19 cellular contexts compared by ENCODE assay signal in genomic region chr4:37953620-37954325, GRCh38. TPM values are rescaled to one million over a fixed set of nuclear protein-coding genes. Genes with fewer than 3 reads are reported as not detected.
A peak's percentile ranks its signal among the peaks of the same experiment; 100 is the strongest.
DNase-seq lines count a peak whose midpoint lies in the region; ATAC-seq, FAIRE-seq and TF ChIP-seq lines count a peak whose summit lies in the region.
"Had no signal": no experiment of that assay in that cellular context is flagged by ENCODE, and none has a peak within 500 bp of the region (broad histone marks: within the 10 kb centered on the region; RNA-seq: fewer than 3 reads in every experiment).

No MANE protein-coding gene starts in this region.

- H3K9me3 Mint-ChIP-seq in Caco-2 (ENCODE audit: unreplicated experiment) = peaks cover 17% of the 10 kb centered on the region
- H3K9me3 Mint-ChIP-seq: memory B cell had no signal

- BruUV-seq in Caco-2 (replicated peaks; lab: Mats Ljungman, UMichigan) (no TSS peak), HCT116 (replicated peaks; lab: Mats Ljungman, UMichigan) (no TSS peak)

- no peak overlapping the region for H2BK15ac ChIP-seq in mesenchymal stem cell (ENCODE audit: low read depth, poor library complexity, severe bottlenecking)

- no peak for TF ChIP-seq RAD21 in HCT116 (IDR thresholded peaks at IDR 0.05; ENCODE audit: low read depth)

- H2AK5ac ChIP-seq in mesenchymal stem cell (ENCODE audit: low read length, severe bottlenecking) = no peak overlapping the region

- H3K27ac Mint-ChIP-seq in Caco-2 (ENCODE audit: unreplicated experiment) = no peak overlapping the region
- H3K27ac Mint-ChIP-seq: activated naive CD8-positive, alpha-beta T cell treated with anti-CD3 and anti-CD28 coated beads, Interleukin-2, amount 10 ng/mL, durations not matched to agents 7 days and 5 days; memory B cell had no signal

- no peak overlapping the region for H3K23ac ChIP-seq in mesenchymal stem cell (ENCODE audit: low read length in 2 of 2)

- POLR2A ChIA-PET in Caco-2 (lab: Charles Lee) = no interaction called here
- POLR2A ChIA-PET in HCT116 (lab: Charles Lee) = no interaction called here

- DNase-seq in Caco-2 (peak; percentile 40 to 58), HCT116 (ENCODE audit: low read depth, low spot score) (no peak), amniotic epithelial cell (ENCODE audit: low read depth) (peak; percentile 82), mesenchymal stem cell (peak; percentile 84), sciatic nerve (ENCODE audit: low spot score) (no peak), thyroid gland (no peak), HTR-8/SVneo (ENCODE audit: insufficient read length, low spot score) (no peak)
- DNase-seq: activated naive CD8-positive, alpha-beta T cell treated with anti-CD3 and anti-CD28 coated beads, Interleukin-2, amount 10 ng/mL, durations not matched to agents 7 days and 5 days; glutamatergic neuron; NCI-H187 treated with DMSO at 0.1 percent for 48 hours; NCI-H69; sigmoid colon had no signal

- no peak for FAIRE-seq in HTR-8/SVneo (lab: Jason Lieb, UNC)
- FAIRE-seq: islet of Langerhans had no signal

- H2BK5ac ChIP-seq in mesenchymal stem cell (ENCODE audit: low read depth, low read length, poor library complexity, severe bottlenecking) = no peak overlapping the region

- H3K4me1 ChIP-seq in Caco-2 (peaks cover 7% of the 10 kb centered on the region; the same call in 1 of the 2 replicates), HCT116 (ENCODE audit: control insufficient read depth in 1 of 2, insufficient read depth in 2 of 2, low read length in 2 of 2) (no peaks in the 10 kb centered on the region), mesenchymal stem cell (ENCODE audit: control insufficient read depth, insufficient read depth, low read depth, low read length) (no peaks in the 10 kb centered on the region), thyroid gland (no peaks in the 10 kb centered on the region)

- H3K4me3 ChIP-seq in Caco-2 (ENCODE audit: low read depth, low read length) = no peak overlapping the region
- H3K4me3 ChIP-seq in HCT116 (replicated peaks in 1 of 2; ENCODE audit: low read depth in 1 of 2, low read length in 2 of 2) = no peak overlapping the region
- no peak overlapping the region for H3K4me3 ChIP-seq in mesenchymal stem cell (ENCODE audit: insufficient read depth in 1 of 2, low read depth in 1 of 2, low read length in 2 of 2)
- no peak overlapping the region for H3K4me3 ChIP-seq in thyroid gland (replicated peaks in 1 of 3)
- H3K4me3 ChIP-seq: BLaER1 treated with 17β-estradiol and CSF1 and Interleukin-3, amounts not matched to agents 10 nM and 100 nM; sigmoid colon had no signal

- H4K8ac ChIP-seq in mesenchymal stem cell (ENCODE audit: low read length) = no peak overlapping the region

- TF ChIP-seq POLR2A in HCT116 (IDR thresholded peaks at IDR 0.05; ENCODE audit: borderline replicate concordance, extremely low read depth, insufficient read depth, insufficient read length) (no peak), thyroid gland (IDR thresholded peaks at IDR 0.05) (no peak)

- CTCF ChIA-PET in Caco-2 (lab: Charles Lee) (no interaction called here), HCT116 (lab: Charles Lee) (interaction anchor here (1.0 kb wide), 1 partner anchor 17 kb away, joined by 3 read pairs; no protein-coding TSS in a partner anchor)

- TF ChIP-seq CTCF in Caco-2 (IDR thresholded peaks at IDR 0.05; ENCODE audit: insufficient read depth in 1 of 2, low read depth in 1 of 2, low read length in 1 of 2, severe bottlenecking in 1 of 2, unreplicated experiment in 1 of 2) = no peak
- no peak for TF ChIP-seq CTCF in HCT116 (IDR thresholded peaks at IDR 0.05 in 2 of 3, conservative IDR thresholded peaks at IDR 0.05 in 1 of 3; ENCODE audit: borderline replicate concordance in 1 of 3, insufficient read depth in 1 of 3, low read depth in 2 of 3, low read length in 2 of 3)
- TF ChIP-seq CTCF in thyroid gland (IDR thresholded peaks at IDR 0.05) = no peak

- H3K9ac ChIP-seq in HCT116 (ENCODE audit: low read length) (no peak overlapping the region), mesenchymal stem cell (ENCODE audit: low read length) (no peak overlapping the region)
- H3K9ac ChIP-seq: BLaER1 treated with 17β-estradiol and CSF1 and Interleukin-3, amounts not matched to agents 10 nM and 100 nM had no signal

- H3K14ac ChIP-seq in mesenchymal stem cell (ENCODE audit: low read length in 2 of 2) = no peak overlapping the region

- WGBS in mesenchymal stem cell = 29% methylated on average over 7 of the region's 7 CpGs
- 80 to 89% methylated on average over 7 of the region's 7 CpGs for WGBS in thyroid gland, 2 donors

- no peaks in the 10 kb centered on the region for H3K9me2 ChIP-seq in HCT116 (ENCODE audit: insufficient read depth)

- ATAC-seq in HCT116 = peak; percentile 42; the same call in 1 of the 2 replicates
- no peak for ATAC-seq in sciatic nerve
- ATAC-seq: Panc1 had no signal

- H2AFZ ChIP-seq in HCT116 (ENCODE audit: low read depth, low read length, poor library complexity, severe bottlenecking) (no peak overlapping the region), mesenchymal stem cell (ENCODE audit: low read depth, low read length) (no peak overlapping the region)

- intact Hi-C loops in Caco-2 (cut with micrococcal nuclease; ENCODE audit: unreplicated experiment) = no loop called here
- intact Hi-C loops in HCT116 (cut with micrococcal nuclease) = no loop called here
- intact Hi-C loops in sciatic nerve (cut with DNase I) = no loop called here
- intact Hi-C loops in thyroid gland (cut with DNase I) = no loop called here

- H3K79me2 ChIP-seq in HCT116 (ENCODE audit: insufficient read depth, low read length) = no peaks in the 10 kb centered on the region

- no peak overlapping the region for H2BK120ac ChIP-seq in mesenchymal stem cell (ENCODE audit: low read depth, low read length)

- H2BK12ac ChIP-seq in mesenchymal stem cell (ENCODE audit: low read length in 2 of 2) = no peak overlapping the region

- H3K4me1 Mint-ChIP-seq in Caco-2 (ENCODE audit: low read depth, unreplicated experiment) = peaks cover 15% of the 10 kb centered on the region

- no peaks in the 10 kb centered on the region for H4K20me1 ChIP-seq in HCT116 (ENCODE audit: insufficient read depth)
- H4K20me1 ChIP-seq: BLaER1 treated with 17β-estradiol and CSF1 and Interleukin-3, amounts not matched to agents 10 nM and 100 nM had no signal

- peak overlapping the region in 1 of 2 experiments; percentile 44 for H3K18ac ChIP-seq in mesenchymal stem cell (ENCODE audit: low read depth in 1 of 2, low read length in 2 of 2)

- RAD21 ChIA-PET in HCT116 (lab: Charles Lee; ENCODE audit: low non-redundant PET in 1 of 2, low total read pairs in 2 of 2, uncharacterized antibody in 2 of 2, unreplicated experiment in 2 of 2) = no interaction called here

- H3K36me3 Mint-ChIP-seq in Caco-2 (ENCODE audit: insufficient read depth, unreplicated experiment) = peaks cover 6% of the 10 kb centered on the region

- no peak overlapping the region for H3K4ac ChIP-seq in mesenchymal stem cell (ENCODE audit: low read depth in 1 of 2, low read length in 2 of 2)

- H3K27ac ChIP-seq in HCT116 (ENCODE audit: low read depth, low read length) (no peak overlapping the region), mesenchymal stem cell (ENCODE audit: low read length, poor library complexity, severe bottlenecking) (no peak overlapping the region), thyroid gland (no peak overlapping the region)
- H3K27ac ChIP-seq: BLaER1 treated with 17β-estradiol and CSF1 and Interleukin-3, amounts not matched to agents 10 nM and 100 nM; neutrophil; VCaP had no signal

- H3K4me3 Mint-ChIP-seq in Caco-2 (ENCODE audit: unreplicated experiment) = no peak overlapping the region
- H3K4me3 Mint-ChIP-seq: activated naive CD8-positive, alpha-beta T cell treated with anti-CD3 and anti-CD28 coated beads, Interleukin-2, amount 10 ng/mL, durations not matched to agents 7 days and 5 days; memory B cell had no signal

- no peaks in the 10 kb centered on the region for H3K27me3 ChIP-seq in Caco-2 (replicated peaks; ENCODE audit: control insufficient read depth, insufficient read depth, low read length)
- no peaks in the 10 kb centered on the region for H3K27me3 ChIP-seq in HCT116 (ENCODE audit: insufficient read depth, low read length)
- peaks cover 0 to 6% of the 10 kb centered on the region in 2 experiments for H3K27me3 ChIP-seq in mesenchymal stem cell (ENCODE audit: control insufficient read depth in 1 of 2, insufficient read depth in 1 of 2, low read length in 2 of 2)
- no peaks in the 10 kb centered on the region for H3K27me3 ChIP-seq in thyroid gland
- H3K27me3 ChIP-seq: BLaER1 treated with 17β-estradiol and CSF1 and Interleukin-3, amounts not matched to agents 10 nM and 100 nM; neutrophil; sigmoid colon had no signal

- no peaks in the 10 kb centered on the region for H3K9me3 ChIP-seq in Caco-2
- H3K9me3 ChIP-seq in HCT116 (ENCODE audit: control insufficient read depth in 1 of 2, insufficient read depth in 1 of 2, low read depth in 1 of 2, low read length in 2 of 2) = no peaks in the 10 kb centered on the region
- no peaks in the 10 kb centered on the region for H3K9me3 ChIP-seq in mesenchymal stem cell (ENCODE audit: control insufficient read depth, low read length)
- H3K9me3 ChIP-seq in thyroid gland = no peaks in the 10 kb centered on the region
- H3K9me3 ChIP-seq: neutrophil, sigmoid colon had no signal

- no peaks in the 10 kb centered on the region for H3K36me3 ChIP-seq in Caco-2 (ENCODE audit: control insufficient read depth, insufficient read depth, low read length)
- no peaks in the 10 kb centered on the region for H3K36me3 ChIP-seq in HCT116 (ENCODE audit: control insufficient read depth in 1 of 2, insufficient read depth in 2 of 2, low read length in 2 of 2)
- H3K36me3 ChIP-seq in mesenchymal stem cell (ENCODE audit: control insufficient read depth in 1 of 2, insufficient read depth in 2 of 2, low read depth in 1 of 2, low read length in 2 of 2) = no peaks in the 10 kb centered on the region
- H3K36me3 ChIP-seq in thyroid gland = no peaks in the 10 kb centered on the region

- no peaks in the 10 kb centered on the region for H3K27me3 Mint-ChIP-seq in Caco-2 (ENCODE audit: insufficient read depth, unreplicated experiment)
- H3K27me3 Mint-ChIP-seq: activated naive CD8-positive, alpha-beta T cell treated with anti-CD3 and anti-CD28 coated beads, Interleukin-2, amount 10 ng/mL, durations not matched to agents 7 days and 5 days; memory B cell had no signal

- H3K79me1 ChIP-seq in mesenchymal stem cell (replicated peaks; ENCODE audit: low read length, poor library complexity, severe bottlenecking) = no peaks in the 10 kb centered on the region

- H4K91ac ChIP-seq in mesenchymal stem cell (ENCODE audit: low read length) = no peak overlapping the region

- H3K4me2 ChIP-seq in HCT116 (ENCODE audit: low read length) (no peak overlapping the region), mesenchymal stem cell (ENCODE audit: low read length, poor library complexity, severe bottlenecking) (no peak overlapping the region)

TF ChIP-seq in HCT116, 20 proteins besides CTCF, POLR2A, EP300 and RAD21 (continues in another document):
- no peak for TF ChIP-seq ZNF274 (IDR thresholded peaks at IDR 0.05; ENCODE audit: low read depth, low read length)
- TF ChIP-seq SRF (IDR thresholded peaks at IDR 0.05; ENCODE audit: low read depth) = no peak
- no peak for TF ChIP-seq YY1 (IDR thresholded peaks at IDR 0.05; ENCODE audit: extremely low read depth, insufficient replicate concordance, low read depth, low read length)

RNA-seq across cellular contexts. Expression of gene PTTG2, which starts 6.4 kb away (rescaled TPM):
- total RNA-seq in Caco-2 (2022) (not detected in 2 replicates), HCT116 (2021; ENCODE audit: unreplicated experiment) (not detected), sciatic nerve (1.1 TPM), thyroid gland (1 to 10 TPM in 1 of 4 donors, not detected in 3; 2.0 TPM)
- polyA plus RNA-seq in HCT116 (2012) = not detected in 2 replicates
- polyA plus RNA-seq in mesenchymal stem cell (2013, experiment 1 of 2) = not detected
- polyA plus RNA-seq in mesenchymal stem cell (2013, experiment 2 of 2) = not detected
- total RNA-seq: G401 had no signal

Comparison
In these comparisons a context has a peak if more than half of its experiments do, and no peak if none do; other contexts are left out.
1. DNase-seq: peak in Caco-2 (2 of 2), amniotic epithelial cell (single experiment) and mesenchymal stem cell (single experiment); none in HCT116 (single experiment), sciatic nerve (single experiment), thyroid gland (0 of 2) and HTR-8/SVneo (single experiment).